In genomic region chr1:21089299-21089698, GRCh38 we compare ENCODE assay signal across 15 cellular contexts.
DNase-seq lines count a peak whose midpoint lies in the region; ATAC-seq and TF ChIP-seq lines count a peak whose summit lies in the region.
"Had no signal": no experiment of that assay in that cellular context is flagged by ENCODE, and none has a peak within 500 bp of the region (broad histone marks: within the 10 kb centered on the region; RNA-seq: fewer than 3 reads in every experiment).

No MANE protein-coding gene starts in this region.

- no peak overlapping the region for H3K18ac ChIP-seq in IMR-90 (ENCODE audit: low read depth, low read length)

- peak overlapping the region; percentile 40 for H3K14ac ChIP-seq in IMR-90 (replicated peaks; ENCODE audit: low read depth, low read length)

- H3K9me1 ChIP-seq in IMR-90 (ENCODE audit: insufficient read depth, low read length) = peaks cover 3% of the 10 kb centered on the region; the same call in 1 of the 2 replicates

- intact Hi-C loops in CD14-positive monocyte (cut with micrococcal nuclease) = loop anchor here in 1 of 2 donors (10.0 kb wide), 1 partner anchor 64 kb away; no protein-coding TSS in a partner anchor
- intact Hi-C loops in IMR-90 (cut with micrococcal nuclease) = no loop called here
- intact Hi-C loops in activated CD4-positive, alpha-beta memory T cell treated with anti-CD3 and anti-CD28 coated beads for 36 hours (cut with micrococcal nuclease) = no loop called here

- peak overlapping the region; percentile 32; the same call in 1 of the 2 replicates for H3K23ac ChIP-seq in IMR-90 (ENCODE audit: low read depth, low read length)

- no peak overlapping the region for H2AK9ac ChIP-seq in IMR-90 (replicated peaks; ENCODE audit: low read depth, low read length, poor library complexity)

- no peak overlapping the region for H4K5ac ChIP-seq in IMR-90 (ENCODE audit: low read depth, low read length)

- H3K79me1 ChIP-seq in IMR-90 (ENCODE audit: low read depth in 1 of 2, low read length in 2 of 2) = peaks cover 17 to 49% of the 10 kb centered on the region in 2 experiments

- no peak overlapping the region for H2BK5ac ChIP-seq in IMR-90 (ENCODE audit: low read depth, low read length, poor library complexity, severe bottlenecking)

- no peak overlapping the region for H2AK5ac ChIP-seq in IMR-90 (ENCODE audit: low read depth, low read length)

- H3K27me3 ChIP-seq in IMR-90 (ENCODE audit: control insufficient read depth, insufficient read depth, low read length) (no peaks in the 10 kb centered on the region), Karpas-422 (ENCODE audit: low read length) (no peaks in the 10 kb centered on the region)
- H3K27me3 ChIP-seq: BE2C had no signal

- 0 out of 2 replicates have a peak overlapping the region, but pooled peaks have one; percentile 18 for H3K4ac ChIP-seq in IMR-90 (ENCODE audit: low read depth, low read length)

- TF ChIP-seq CTCF in CD14-positive monocyte (IDR thresholded peaks at IDR 0.05) (no peak), IMR-90 (conservative IDR thresholded peaks at IDR 0.05; ENCODE audit: low read depth, low read length) (no peak), endothelial cell (IDR thresholded peaks at IDR 0.05; ENCODE audit: unreplicated experiment) (no peak), osteocyte (IDR thresholded peaks at IDR 0.05) (no peak)

- peaks cover 36% of the 10 kb centered on the region for H3K4me1 Mint-ChIP-seq in CD14-positive monocyte
- peaks cover 20% of the 10 kb centered on the region for H3K4me1 Mint-ChIP-seq in endothelial cell (ENCODE audit: unreplicated experiment)
- peaks cover 33% of the 10 kb centered on the region for H3K4me1 Mint-ChIP-seq in osteocyte (ENCODE audit: unreplicated experiment)
- peaks cover 2% of the 10 kb centered on the region for H3K4me1 Mint-ChIP-seq in activated CD4-positive, alpha-beta memory T cell treated with anti-CD3 and anti-CD28 coated beads for 36 hours (ENCODE audit: low read depth)
- H3K4me1 Mint-ChIP-seq in activated naive CD8-positive, alpha-beta T cell treated with anti-CD3 and anti-CD28 coated beads, Interleukin-2, amount 50 U/mL, for 24 hours = peaks cover 21% of the 10 kb centered on the region

- H3K4me2 ChIP-seq in IMR-90 (ENCODE audit: low read depth, low read length) (no peak overlapping the region), Karpas-422 (ENCODE audit: low read depth, low read length, poor library complexity, severe bottlenecking) (no peak overlapping the region)

- H3K4me3 ChIP-seq in IMR-90 (ENCODE audit: insufficient read depth, low read depth, low read length) (no peak overlapping the region), Karpas-422 (ENCODE audit: low read length) (no peak overlapping the region)

- H3K36me3 ChIP-seq in IMR-90 (ENCODE audit: control insufficient read depth, insufficient read depth, low read length) (peaks cover 9% of the 10 kb centered on the region), Karpas-422 (ENCODE audit: insufficient read depth, low read length) (peaks cover 38% of the 10 kb centered on the region)
- H3K36me3 ChIP-seq: BE2C had no signal

- in situ Hi-C loops in IMR-90 (cut with MboI; ENCODE audit: low sequenced_read_pairs) = no loop called here

- H3K36me3 Mint-ChIP-seq in CD14-positive monocyte = peaks cover 36 to 47% of the 10 kb centered on the region in 2 donors
- H3K36me3 Mint-ChIP-seq in endothelial cell (ENCODE audit: low read depth, unreplicated experiment) = peaks cover 14% of the 10 kb centered on the region
- peaks cover 13% of the 10 kb centered on the region for H3K36me3 Mint-ChIP-seq in osteocyte (ENCODE audit: unreplicated experiment)
- H3K36me3 Mint-ChIP-seq in activated CD4-positive, alpha-beta memory T cell treated with anti-CD3 and anti-CD28 coated beads for 36 hours = peaks cover 24% of the 10 kb centered on the region
- H3K36me3 Mint-ChIP-seq in activated naive CD8-positive, alpha-beta T cell treated with anti-CD3 and anti-CD28 coated beads, Interleukin-2, amount 50 U/mL, for 24 hours (ENCODE audit: low read depth) = peaks cover 35% of the 10 kb centered on the region

- WGBS in IMR-90 (ENCODE audit: extremely low coverage in 2 of 2, insufficient read length in 1 of 2), 2 experiments = no CpG with 5 or more reads among the region's 2 CpGs

- H3K27me3 Mint-ChIP-seq in CD14-positive monocyte (ENCODE audit: low read depth in 3 of 3) = no peaks in the 10 kb centered on the region
- peaks cover 2% of the 10 kb centered on the region for H3K27me3 Mint-ChIP-seq in endothelial cell (ENCODE audit: unreplicated experiment)
- no peaks in the 10 kb centered on the region for H3K27me3 Mint-ChIP-seq in osteocyte (ENCODE audit: unreplicated experiment)
- no peaks in the 10 kb centered on the region for H3K27me3 Mint-ChIP-seq in activated CD4-positive, alpha-beta memory T cell treated with anti-CD3 and anti-CD28 coated beads for 36 hours
- H3K27me3 Mint-ChIP-seq in activated naive CD8-positive, alpha-beta T cell treated with anti-CD3 and anti-CD28 coated beads, Interleukin-2, amount 50 U/mL, for 24 hours = no peaks in the 10 kb centered on the region
- H3K27me3 Mint-ChIP-seq: CD8-positive, alpha-beta memory T cell had no signal

- H3K27ac Mint-ChIP-seq in CD14-positive monocyte (peak overlapping the region; percentile 29 to 99 (median 78)), endothelial cell (ENCODE audit: unreplicated experiment) (peak overlapping the region; percentile 9), osteocyte (ENCODE audit: unreplicated experiment) (peak overlapping the region; percentile 68)
- H3K27ac Mint-ChIP-seq in activated CD4-positive, alpha-beta memory T cell treated with anti-CD3 and anti-CD28 coated beads for 36 hours = no peak overlapping the region
- H3K27ac Mint-ChIP-seq in activated naive CD8-positive, alpha-beta T cell treated with anti-CD3 and anti-CD28 coated beads, Interleukin-2, amount 50 U/mL, for 24 hours = no peak overlapping the region

- H2BK15ac ChIP-seq in IMR-90 (ENCODE audit: low read depth, low read length) = no peak overlapping the region; the same call in 2 of the 3 replicates

- H3K9me2 ChIP-seq in Karpas-422 (replicated peaks; ENCODE audit: insufficient read depth, low read length) = no peaks in the 10 kb centered on the region

- no peak overlapping the region for H2BK20ac ChIP-seq in IMR-90 (ENCODE audit: low read depth, low read length)

- H2AFZ ChIP-seq in IMR-90 (replicated peaks; ENCODE audit: low read length, poor library complexity) (no peak overlapping the region), Karpas-422 (ENCODE audit: low read length) (no peak overlapping the region)

- CTCF ChIA-PET in IMR-90 (lab: Yijun Ruan, JAX) = no interaction called here
- CTCF ChIA-PET in activated CD4-positive, alpha-beta memory T cell treated with anti-CD3 and anti-CD28 coated beads for 36 hours (lab: Charles Lee) = no interaction called here

- no TSS peak for BruUV-seq in IMR-90 (replicated peaks; lab: Mats Ljungman, UMichigan)

- no peak for ATAC-seq in IMR-90 (ENCODE audit: low read depth)
- ATAC-seq in activated naive CD8-positive, alpha-beta T cell treated with anti-CD3 and anti-CD28 coated beads, Interleukin-2, amount 50 U/mL, for 24 hours = no peak

- dilution Hi-C loops in IMR-90 (cut with HindIII; ENCODE audit: low sequenced_read_pairs, unreplicated experiment) = no loop called here

- H3K9me3 Mint-ChIP-seq in CD14-positive monocyte = peaks cover under 1 to 6% (median 3%) of the 10 kb centered on the region in 7 donors
- no peaks in the 10 kb centered on the region for H3K9me3 Mint-ChIP-seq in endothelial cell (ENCODE audit: unreplicated experiment)
- H3K9me3 Mint-ChIP-seq in osteocyte (ENCODE audit: unreplicated experiment) = no peaks in the 10 kb centered on the region
- peaks cover 9% of the 10 kb centered on the region for H3K9me3 Mint-ChIP-seq in activated CD4-positive, alpha-beta memory T cell treated with anti-CD3 and anti-CD28 coated beads for 36 hours
- no peaks in the 10 kb centered on the region for H3K9me3 Mint-ChIP-seq in activated naive CD8-positive, alpha-beta T cell treated with anti-CD3 and anti-CD28 coated beads, Interleukin-2, amount 50 U/mL, for 24 hours

- H3K4me3 Mint-ChIP-seq in CD14-positive monocyte (no peak overlapping the region), endothelial cell (ENCODE audit: unreplicated experiment) (no peak overlapping the region), osteocyte (ENCODE audit: unreplicated experiment) (no peak overlapping the region)
- no peak overlapping the region for H3K4me3 Mint-ChIP-seq in activated CD4-positive, alpha-beta memory T cell treated with anti-CD3 and anti-CD28 coated beads for 36 hours
- no peak overlapping the region for H3K4me3 Mint-ChIP-seq in activated naive CD8-positive, alpha-beta T cell treated with anti-CD3 and anti-CD28 coated beads, Interleukin-2, amount 50 U/mL, for 24 hours
- H3K4me3 Mint-ChIP-seq: CD8-positive, alpha-beta memory T cell had no signal

- POLR2A ChIA-PET in IMR-90 (lab: Charles Lee; ENCODE audit: unreplicated experiment) = no interaction called here
- POLR2A ChIA-PET in activated CD4-positive, alpha-beta memory T cell treated with anti-CD3 and anti-CD28 coated beads for 36 hours (lab: Charles Lee) = no interaction called here

- H3K56ac ChIP-seq in IMR-90 (ENCODE audit: extremely low read depth, insufficient read depth, low read length) = no peak overlapping the region

- no peak overlapping the region for H4K8ac ChIP-seq in IMR-90 (ENCODE audit: low read depth in 2 of 2, low read length in 2 of 2)

- H4K20me1 ChIP-seq in IMR-90 (ENCODE audit: insufficient read depth, low read length) = peaks cover 6% of the 10 kb centered on the region; the same call in 1 of the 2 replicates
- H4K20me1 ChIP-seq in Karpas-422 (ENCODE audit: insufficient read depth, low read depth, low read length) = no peaks in the 10 kb centered on the region

- DNase-seq in CD14-positive monocyte (ENCODE audit: low spot score) = no peak
- no peak for DNase-seq in IMR-90
- no peak for DNase-seq in endothelial cell (ENCODE audit: low spot score)
- no peak for DNase-seq in osteocyte (ENCODE audit: extremely low spot score, unreplicated experiment)
- DNase-seq in Karpas-422 = no peak
- DNase-seq in activated CD4-positive, alpha-beta memory T cell treated with anti-CD3 and anti-CD28 coated beads for 36 hours = no peak
- no peak for DNase-seq in activated naive CD8-positive, alpha-beta T cell treated with anti-CD3 and anti-CD28 coated beads, Interleukin-2, amount 50 U/mL, for 24 hours
- no peak for DNase-seq in hepatic stellate cell (ENCODE audit: low spot score)
- DNase-seq: BE2C; CD8-positive, alpha-beta memory T cell; HCEC 1CT; NCI-H1436; NCI-H2029 treated with DMSO at 0.1 percent for 48 hours; NCI-H510A treated with DMSO at 0.1 percent for 48 hours; SHP77 treated with DMSO at 0.1 percent for 48 hours had no signal

- H3K4me1 ChIP-seq in IMR-90 (ENCODE audit: control insufficient read depth, insufficient read depth, low read length) (peaks cover 6% of the 10 kb centered on the region), Karpas-422 (ENCODE audit: low read length) (peaks cover 25% of the 10 kb centered on the region)
- H3K4me1 ChIP-seq: BE2C had no signal

- no peak overlapping the region for H4K91ac ChIP-seq in IMR-90 (ENCODE audit: insufficient read depth, low read depth, low read length)

- H3K27ac ChIP-seq in IMR-90 (ENCODE audit: insufficient read depth, low read length) (no peak overlapping the region), Karpas-422 (ENCODE audit: low read length) (no peak overlapping the region)

- H2BK120ac ChIP-seq in IMR-90 (ENCODE audit: low read depth, low read length) = no peak overlapping the region

- H3K9ac ChIP-seq in IMR-90 (ENCODE audit: low read depth, low read length) = no peak overlapping the region
- no peak overlapping the region for H3K9ac ChIP-seq in Karpas-422 (ENCODE audit: low read length)

- H3K9me3 ChIP-seq in IMR-90 (ENCODE audit: control insufficient read depth, insufficient read depth, low read length) (no peaks in the 10 kb centered on the region), Karpas-422 (ENCODE audit: low read length) (no peaks in the 10 kb centered on the region)
- H3K9me3 ChIP-seq: BE2C had no signal

- H3K79me2 ChIP-seq in Karpas-422 (ENCODE audit: low read length) = peaks cover 76% of the 10 kb centered on the region

- TF ChIP-seq RAD21 in IMR-90 (IDR thresholded peaks at IDR 0.05; ENCODE audit: low read length) = no peak

- TF ChIP-seq POLR2A in IMR-90 (IDR thresholded peaks at IDR 0.05; ENCODE audit: low read depth, low read length) = no peak

Comparison
In these comparisons a context has a peak if more than half of its experiments do, and no peak if none do; other contexts are left out.
1. H3K27ac Mint-ChIP-seq: peak in CD14-positive monocyte (7 of 7), endothelial cell (single experiment) and osteocyte (single experiment); none in activated CD4-positive, alpha-beta memory T cell treated with anti-CD3 and anti-CD28 coated beads for 36 hours (single experiment) and activated naive CD8-positive, alpha-beta T cell treated with anti-CD3 and anti-CD28 coated beads, Interleukin-2, amount 50 U/mL, for 24 hours (single experiment).